ENCODE assay signal across 8 cellular contexts in genomic region chr2:68250652-68251186, GRCh38. TPM values are rescaled to one million over a fixed set of nuclear protein-coding genes. Genes with fewer than 3 reads are reported as not detected.
DNase-seq lines count a peak whose midpoint lies in the region; ATAC-seq and TF ChIP-seq lines count a peak whose summit lies in the region.

No MANE protein-coding gene starts in this region.

- H3K79me2 ChIP-seq in PC-3 (ENCODE audit: low read length): peaks cover 78% of the 10 kb centered on the region

- POLR2A ChIA-PET in PC-3 (lab: Charles Lee; ENCODE audit: unreplicated experiment): interaction anchor here (0.6 kb wide), 1 partner anchor 105 kb away, joined by 4 read pairs; no protein-coding TSS in a partner anchor

- DNase-seq in Calu3: no peak
- peak; percentile 22 for DNase-seq in PC-3
- peak; percentile 15 for DNase-seq in epithelial cell of esophagus (ENCODE audit: low read depth)
- no peak for DNase-seq in ovary
- DNase-seq in pons (ENCODE audit: low spot score): no peak
- no peak for DNase-seq in H4 (ENCODE audit: low spot score)
- no peak for DNase-seq in NCI-H1105 (lab: John Stamatoyannopoulos, UW)
- no peak for DNase-seq in NCI-H2227 (lab: John Stamatoyannopoulos, UW; ENCODE audit: unreplicated experiment)

- H3K9me2 ChIP-seq in PC-3 (replicated peaks; ENCODE audit: low read length): no peaks in the 10 kb centered on the region

- intact Hi-C loops in Calu3 (cut with micrococcal nuclease; ENCODE audit: unreplicated experiment): loop anchor here (2.0 kb wide), 1 partner anchor 94 kb away; the partner anchor contains the start of gene PNO1
- intact Hi-C loops in PC-3 (cut with micrococcal nuclease): loop anchor here (1.0 kb wide), 2 partner anchors 54 to 93 kb away; partner anchors contain the start of gene PNO1
- intact Hi-C loops in ovary (cut with DNase I): loop anchor here in 1 of 4 donors (5.0 kb wide), 1 partner anchor 93 kb away; the partner anchor contains the start of gene PNO1

- TSS peak; percentile 49 for BruUV-seq in Calu3 (replicated peaks; lab: Mats Ljungman, UMichigan)
- TSS peak; percentile 38 for BruUV-seq in PC-3 (replicated peaks; lab: Mats Ljungman, UMichigan)

- peak overlapping the region; percentile 94 for H3K4me2 ChIP-seq in PC-3 (ENCODE audit: low read length)

- WGBS in ovary, 3 donors: 4 to 5% (median 5%) methylated on average over 15 of the region's 15 CpGs

- TF ChIP-seq EP300 in ovary (IDR thresholded peaks at IDR 0.05): no peak

- H3K4me1 ChIP-seq in PC-3 (ENCODE audit: insufficient read depth, low read length) (peaks cover 35% of the 10 kb centered on the region), ovary (ENCODE audit: insufficient read depth) (peaks cover 15% of the 10 kb centered on the region)

- no peak for TF ChIP-seq POLR2A in ovary (IDR thresholded peaks at IDR 0.05)

- peaks cover 39% of the 10 kb centered on the region for H3K36me3 Mint-ChIP-seq in Calu3 (ENCODE audit: insufficient read depth, unreplicated experiment)

- no peaks in the 10 kb centered on the region for H3K27me3 Mint-ChIP-seq in Calu3 (ENCODE audit: unreplicated experiment)

- H3K36me3 ChIP-seq in PC-3 (ENCODE audit: low read depth, low read length) (no peaks in the 10 kb centered on the region), ovary (no peaks in the 10 kb centered on the region)

- H3K27ac Mint-ChIP-seq in Calu3 (ENCODE audit: unreplicated experiment): peak overlapping the region; percentile 93

- H3K4me1 Mint-ChIP-seq in Calu3 (ENCODE audit: low read depth, unreplicated experiment): peaks cover 20% of the 10 kb centered on the region

- CTCF ChIA-PET in Calu3 (lab: Charles Lee): no interaction called here
- CTCF ChIA-PET in PC-3 (lab: Charles Lee): interaction anchor here (0.9 to 1.3 kb wide), 2 partner anchors 41 to 93 kb away, joined by 3 to 6 read pairs; partner anchors contain the start of gene PNO1

- H3K9me3 Mint-ChIP-seq in Calu3 (ENCODE audit: low read depth, unreplicated experiment): no peaks in the 10 kb centered on the region

- H3K27me3 ChIP-seq in PC-3 (ENCODE audit: low read length): no peaks in the 10 kb centered on the region
- H3K27me3 ChIP-seq in ovary: no peaks in the 10 kb centered on the region

- no peak; the same call in 1 of the 2 replicates for ATAC-seq in PC-3

- peak overlapping the region; percentile 74 for H3K9ac ChIP-seq in PC-3 (ENCODE audit: low read length)

- no peaks in the 10 kb centered on the region for H3F3A ChIP-seq in PC-3 (ENCODE audit: low read length, unreplicated experiment)

- H3K9me3 ChIP-seq in PC-3 (ENCODE audit: low read length) (no peaks in the 10 kb centered on the region), ovary (no peaks in the 10 kb centered on the region)

- TF ChIP-seq CTCF in Calu3 (IDR thresholded peaks at IDR 0.05; ENCODE audit: unreplicated experiment) (no peak), PC-3 (conservative IDR thresholded peaks at IDR 0.05; ENCODE audit: low read depth, low read length) (no peak), epithelial cell of esophagus (IDR thresholded peaks at IDR 0.05; ENCODE audit: insufficient read depth, low read depth, low read length, missing control alignments) (no peak), ovary (IDR thresholded peaks at IDR 0.05) (no peak)

- peak overlapping the region; percentile 68; the same call in 1 of the 2 replicates for H2AFZ ChIP-seq in PC-3 (ENCODE audit: low read length)

- H3K27ac ChIP-seq in PC-3 (ENCODE audit: low read length): peak overlapping the region; percentile 58
- H3K27ac ChIP-seq in ovary: peak overlapping the region; percentile 36 to 96

- peak overlapping the region; percentile 74 for H3K4me3 ChIP-seq in PC-3 (ENCODE audit: low read length)
- peak overlapping the region; percentile 87 for H3K4me3 ChIP-seq in epithelial cell of esophagus (ENCODE audit: low read length)
- H3K4me3 ChIP-seq in ovary: peak overlapping the region; percentile 82

- H3K4me3 Mint-ChIP-seq in Calu3 (ENCODE audit: low read depth, unreplicated experiment): peak overlapping the region; percentile 85

- H4K20me1 ChIP-seq in PC-3 (ENCODE audit: low read length): peaks cover 49% of the 10 kb centered on the region

RNA-seq across cellular contexts. Expression of gene PPP3R1, which starts 1.6 kb away (rescaled TPM):
- total RNA-seq in Calu3 (2022) (63.4 TPM in 2 replicates), PC-3 (2014; rRNA removed) (13.7 and 21.8 TPM in 2 replicates), ovary (10 to 100 TPM; 22.5 to 61.5 (median 54.0) TPM)
- 10 to 100 TPM; 22.4 to 75.7 TPM for polyA plus RNA-seq in ovary
- total RNA-seq in H4 (2014; rRNA removed; shearing (Covaris generic)): 17.6 and 26.5 TPM in 2 replicates

Comparison
In these comparisons a context has a peak if more than half of its experiments do, and no peak if none do; other contexts are left out.
1. DNase-seq: peak in PC-3 (single experiment) and epithelial cell of esophagus (single experiment); none in Calu3 (single experiment), ovary (0 of 5), pons (single experiment), H4 (single experiment), NCI-H1105 (single experiment) and NCI-H2227 (single experiment).
2. Peak in every context shown above with its lines, with median percentiles within 50 percentile points of each other: H3K4me3 ChIP-seq.